21 cellular contexts compared by ENCODE assay signal in genomic region chr7:12861070-12861469, GRCh38.
A peak's percentile ranks its signal among the peaks of the same experiment; 100 is the strongest.
DNase-seq lines count a peak whose midpoint lies in the region; ATAC-seq and TF ChIP-seq lines count a peak whose summit lies in the region.
"Had no signal": no experiment of that assay in that cellular context is flagged by ENCODE, and none has a peak within 500 bp of the region (broad histone marks: within the 10 kb centered on the region; RNA-seq: fewer than 3 reads in every experiment).

No MANE protein-coding gene starts in this region.

- TF ChIP-seq EP300 in esophagus muscularis mucosa (IDR thresholded peaks at IDR 0.05), result no peak

- TF ChIP-seq POLR2A in esophagus muscularis mucosa (IDR thresholded peaks at IDR 0.05; ENCODE audit: low read depth), result no peak

- H3K27ac Mint-ChIP-seq in nephron, result peak overlapping the region; percentile 8 to 64 (median 41)
- no peak overlapping the region for H3K27ac Mint-ChIP-seq in activated CD8-positive, alpha-beta T cell treated with anti-CD3 and anti-CD28 coated beads for 36 hours
- H3K27ac Mint-ChIP-seq: activated CD4-positive, alpha-beta T cell treated with anti-CD3 and anti-CD28 coated beads for 36 hours; CD8-positive, alpha-beta memory T cell had no signal

- 29% methylated on average over 3 of the region's 3 CpGs for WGBS in esophagus muscularis mucosa

- H3K9me3 ChIP-seq in esophagus muscularis mucosa, result no peaks in the 10 kb centered on the region
- H3K9me3 ChIP-seq: HAP-1 had no signal

- CTCF ChIA-PET in activated CD8-positive, alpha-beta T cell treated with anti-CD3 and anti-CD28 coated beads for 36 hours (lab: Charles Lee), result no interaction called here

- H3K27me3 Mint-ChIP-seq in nephron (ENCODE audit: low read depth), result no peaks in the 10 kb centered on the region
- peaks cover under 1% of the 10 kb centered on the region for H3K27me3 Mint-ChIP-seq in activated CD8-positive, alpha-beta T cell treated with anti-CD3 and anti-CD28 coated beads for 36 hours

- H3K4me1 ChIP-seq in esophagus muscularis mucosa, result no peaks in the 10 kb centered on the region

- intact Hi-C loops in activated CD8-positive, alpha-beta T cell treated with anti-CD3 and anti-CD28 coated beads for 36 hours (cut with micrococcal nuclease), result no loop called here
- intact Hi-C loops in esophagus muscularis mucosa (cut with DNase I), result no loop called here

- H3K4me3 Mint-ChIP-seq in nephron, result no peak overlapping the region
- no peak overlapping the region for H3K4me3 Mint-ChIP-seq in activated CD8-positive, alpha-beta T cell treated with anti-CD3 and anti-CD28 coated beads for 36 hours
- H3K4me3 Mint-ChIP-seq: activated CD4-positive, alpha-beta T cell treated with anti-CD3 and anti-CD28 coated beads for 36 hours; brain; CD8-positive, alpha-beta memory T cell had no signal

- POLR2A ChIA-PET in activated CD8-positive, alpha-beta T cell treated with anti-CD3 and anti-CD28 coated beads for 36 hours (lab: Charles Lee), result no interaction called here

- H3K4me1 Mint-ChIP-seq in nephron, result peaks cover 6% of the 10 kb centered on the region
- H3K4me1 Mint-ChIP-seq in activated CD8-positive, alpha-beta T cell treated with anti-CD3 and anti-CD28 coated beads for 36 hours (ENCODE audit: low read depth), result no peaks in the 10 kb centered on the region
- H3K4me1 Mint-ChIP-seq: activated CD4-positive, alpha-beta T cell treated with anti-CD3 and anti-CD28 coated beads for 36 hours; CD8-positive, alpha-beta memory T cell had no signal

- no peak overlapping the region for H3K4me3 ChIP-seq in esophagus muscularis mucosa
- H3K4me3 ChIP-seq: dorsolateral prefrontal cortex, HAP-1 had no signal

- H3K36me3 Mint-ChIP-seq in nephron (ENCODE audit: low read depth), result no peaks in the 10 kb centered on the region
- no peaks in the 10 kb centered on the region for H3K36me3 Mint-ChIP-seq in activated CD8-positive, alpha-beta T cell treated with anti-CD3 and anti-CD28 coated beads for 36 hours (ENCODE audit: low read depth)
- H3K36me3 Mint-ChIP-seq: brain; CD8-positive, alpha-beta memory T cell had no signal

- ATAC-seq in GM18511 (IDR thresholded peaks at IDR 0.05; ENCODE audit: unreplicated experiment), result no peak
- no peak for ATAC-seq in activated CD8-positive, alpha-beta T cell treated with anti-CD3 and anti-CD28 coated beads for 36 hours
- ATAC-seq in GM21576 (IDR thresholded peaks at IDR 0.05; ENCODE audit: unreplicated experiment), result no peak
- ATAC-seq: activated CD4-positive, alpha-beta T cell treated with anti-CD3 and anti-CD28 coated beads for 36 hours; esophagus mucosa had no signal

- H3K27me3 ChIP-seq in esophagus muscularis mucosa, result no peaks in the 10 kb centered on the region
- H3K27me3 ChIP-seq: dorsolateral prefrontal cortex had no signal

- DNase-seq in COR-L47 (lab: John Stamatoyannopoulos, UW) (peak; percentile 91), NCI-H1092 treated with DMSO at 0.1 percent for 48 hours (lab: John Stamatoyannopoulos, UW) (peak; percentile 51), brain pericyte (ENCODE audit: low read depth, low spot score) (peak; percentile 72), esophagus muscularis mucosa (ENCODE audit: extremely low spot score) (no peak)
- no peak for DNase-seq in activated CD8-positive, alpha-beta T cell treated with anti-CD3 and anti-CD28 coated beads for 36 hours
- DNase-seq: activated CD4-positive, alpha-beta T cell treated with anti-CD3 and anti-CD28 coated beads for 36 hours; activated CD8-positive, alpha-beta memory T cell treated with anti-CD3 and anti-CD28 coated beads, Interleukin-2, amount 50 U/mL, for 48 hours; activated naive CD4-positive, alpha-beta T cell treated with Interleukin-2 at 50 U/mL for 16 hours; CD8-positive, alpha-beta memory T cell; dorsolateral prefrontal cortex; Karpas-422; kidney; midbrain; NCI-H1105 treated with DMSO at 0.1 percent for 48 hours; T1000 had no signal

- no peaks in the 10 kb centered on the region for H3K9me3 Mint-ChIP-seq in nephron
- H3K9me3 Mint-ChIP-seq in activated CD8-positive, alpha-beta T cell treated with anti-CD3 and anti-CD28 coated beads for 36 hours, result no peaks in the 10 kb centered on the region
- H3K9me3 Mint-ChIP-seq: brain; CD8-positive, alpha-beta memory T cell had no signal

- no peak for TF ChIP-seq CTCF in nephron (IDR thresholded peaks at IDR 0.05; ENCODE audit: unreplicated experiment in 3 of 3)
- no peak for TF ChIP-seq CTCF in activated CD8-positive, alpha-beta T cell treated with anti-CD3 and anti-CD28 coated beads for 36 hours (IDR thresholded peaks at IDR 0.05)
- TF ChIP-seq CTCF in esophagus muscularis mucosa (IDR thresholded peaks at IDR 0.05), result no peak

- no peak overlapping the region for H3K27ac ChIP-seq in esophagus muscularis mucosa (replicated peaks in 1 of 4)
- H3K27ac ChIP-seq: dorsolateral prefrontal cortex had no signal

- H3K36me3 ChIP-seq in esophagus muscularis mucosa, result no peaks in the 10 kb centered on the region
- H3K36me3 ChIP-seq: HAP-1 had no signal

Comparison
In these comparisons a context has a peak if more than half of its experiments do, and no peak if none do; other contexts are left out.
1. DNase-seq: peak in COR-L47 (single experiment), NCI-H1092 treated with DMSO at 0.1 percent for 48 hours (single experiment) and brain pericyte (single experiment); none in activated CD8-positive, alpha-beta T cell treated with anti-CD3 and anti-CD28 coated beads for 36 hours (single experiment) and esophagus muscularis mucosa (single experiment).